In the genomic region with DNA sequence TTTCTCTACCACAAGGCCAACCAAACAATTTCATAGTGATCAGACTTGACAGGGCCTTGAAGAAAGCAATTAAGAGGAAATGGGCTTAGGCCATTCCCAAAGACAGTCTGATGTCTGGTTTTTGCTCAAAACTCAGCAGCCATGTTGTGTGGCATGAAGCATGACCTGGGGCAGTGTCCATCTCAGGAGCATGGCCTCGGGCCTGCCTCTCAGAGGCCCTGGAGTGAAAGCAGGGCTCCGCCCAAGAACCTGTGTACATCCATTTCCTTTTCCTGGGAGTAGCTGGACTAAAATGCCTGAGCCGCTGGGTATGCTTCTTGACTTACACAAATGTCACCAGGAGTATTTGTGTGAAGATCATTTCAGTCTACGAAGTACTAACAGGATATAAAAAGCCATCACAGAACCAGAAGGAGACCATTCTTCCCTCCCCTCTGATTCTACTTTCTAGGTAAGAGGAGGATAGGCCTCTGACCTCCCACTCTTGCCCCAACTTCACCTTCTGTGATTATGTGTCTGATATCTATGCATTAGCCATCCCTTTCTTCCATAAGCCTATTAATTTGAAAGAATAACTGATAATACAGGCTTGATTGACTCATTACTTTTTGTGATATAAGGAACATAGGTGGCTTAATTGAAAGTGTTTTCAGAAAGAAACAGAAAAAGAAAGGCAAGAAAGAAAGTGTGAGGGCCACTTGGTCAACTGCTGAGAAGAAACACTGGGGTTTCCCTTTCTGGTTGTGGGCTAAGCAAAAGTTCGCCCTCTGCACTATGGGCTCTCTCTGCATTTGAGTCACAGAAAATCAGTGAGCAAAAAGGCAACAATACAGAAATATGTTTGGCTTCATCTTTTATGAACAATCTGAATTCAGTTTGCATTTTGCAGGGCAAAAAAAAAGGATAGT, we compare ENCODE assay signal across 1 cellular context.
A peak's percentile ranks its signal among the peaks of the same experiment; 100 is the strongest.
TF ChIP-seq lines count a peak whose summit lies in the region.

No MANE protein-coding gene starts in this region.

TF ChIP-seq in GM12878, 131 proteins besides CTCF, POLR2A, EP300 and RAD21 (continued from another document):
- TF ChIP-seq E2F8 (IDR thresholded peaks at IDR 0.05; ENCODE audit: low read depth, partially characterized antibody) (no peak), ZNF274 (IDR thresholded peaks at IDR 0.05; ENCODE audit: insufficient read depth, insufficient read length) (no peak), ESRRA (IDR thresholded peaks at IDR 0.05; ENCODE audit: low read length) (no peak), CBX5 (IDR thresholded peaks at IDR 0.05; ENCODE audit: low read depth) (no peak), MEF2A (IDR thresholded peaks at IDR 0.05; ENCODE audit: insufficient read depth, low read depth, low read length) (peak; percentile 23; the same call in 1 of the 2 replicates), LARP7 (IDR thresholded peaks at IDR 0.05) (no peak), MEF2B (IDR thresholded peaks at IDR 0.05; ENCODE audit: partially characterized antibody, poor library complexity, severe bottlenecking) (peak; percentile 49), STAT3 (IDR thresholded peaks at IDR 0.05; ENCODE audit: low read depth, low read length) (no peak), RELA (IDR thresholded peaks at IDR 0.05; ENCODE audit: borderline replicate concordance, partially characterized antibody) (no peak), JUND (IDR thresholded peaks at IDR 0.05; ENCODE audit: low read depth, low read length) (peak; percentile 26; the same call in 1 of the 2 replicates), RUNX3 (IDR thresholded peaks at IDR 0.05; ENCODE audit: low read length) (peak; percentile 93), NR2C1 (IDR thresholded peaks at IDR 0.05) (no peak), TCF12 (IDR thresholded peaks at IDR 0.05; ENCODE audit: low read depth, low read length) (no peak), FOXM1 (IDR thresholded peaks at IDR 0.05; ENCODE audit: low read depth, low read length) (0 out of 2 replicates have a peak, but pooled peaks have one; percentile 23), ZNF384 (IDR thresholded peaks at IDR 0.05; ENCODE audit: borderline replicate concordance, low read depth, low read length) (no peak), CUX1 (IDR thresholded peaks at IDR 0.05; ENCODE audit: insufficient replicate concordance, low read depth, low read length) (no peak), IRF4 (IDR thresholded peaks at IDR 0.05; ENCODE audit: low read depth, low read length) (peak; percentile 95), EGR1 (IDR thresholded peaks at IDR 0.05; ENCODE audit: borderline replicate concordance in 1 of 2, low read depth in 2 of 2, low read length in 2 of 2) (no peak), BACH1 (IDR thresholded peaks at IDR 0.05; ENCODE audit: borderline replicate concordance) (peak; percentile 24; the same call in 1 of the 2 replicates), SMC3 (IDR thresholded peaks at IDR 0.05; ENCODE audit: borderline replicate concordance, low read length) (no peak), TARDBP (IDR thresholded peaks at IDR 0.05; ENCODE audit: borderline replicate concordance) (no peak), PML (IDR thresholded peaks at IDR 0.05; ENCODE audit: low read length) (0 out of 2 replicates have a peak, but pooled peaks have one; percentile 53), KDM1A (IDR thresholded peaks at IDR 0.05; ENCODE audit: borderline replicate concordance) (no peak), BHLHE40 (IDR thresholded peaks at IDR 0.05; ENCODE audit: borderline replicate concordance in 1 of 2, low read depth in 2 of 2, low read length in 1 of 2) (peak in 1 of 2 experiments; percentile 23; a peak in 1 of 4 replicates), CHD4 (IDR thresholded peaks at IDR 0.05) (no peak), TBL1XR1 (IDR thresholded peaks at IDR 0.05; ENCODE audit: low read depth, low read length) (peak; percentile 78; the same call in 1 of the 2 replicates), CHD1 (IDR thresholded peaks at IDR 0.05; ENCODE audit: low read depth, low read length) (no peak), YBX1 (IDR thresholded peaks at IDR 0.05) (no peak), RB1 (IDR thresholded peaks at IDR 0.05; ENCODE audit: borderline replicate concordance) (no peak), HDAC2 (IDR thresholded peaks at IDR 0.05) (no peak), RFX5 (IDR thresholded peaks at IDR 0.05; ENCODE audit: low read depth, low read length) (no peak), BRCA1 (IDR thresholded peaks at IDR 0.05; ENCODE audit: low read depth, low read length) (no peak), MXI1 (IDR thresholded peaks at IDR 0.05; ENCODE audit: low read depth, low read length) (0 out of 2 replicates have a peak, but pooled peaks have one; percentile 16), TCF7 (IDR thresholded peaks at IDR 0.05; ENCODE audit: borderline replicate concordance) (no peak), POU2F2 (IDR thresholded peaks at IDR 0.05; ENCODE audit: borderline replicate concordance, low read depth, low read length) (peak; percentile 63; the same call in 1 of the 3 replicates), CEBPB (IDR thresholded peaks at IDR 0.05; ENCODE audit: borderline replicate concordance in 1 of 2, low read depth in 2 of 2, low read length in 2 of 2) (no peak)
- TF ChIP-seq, protein P1, sequence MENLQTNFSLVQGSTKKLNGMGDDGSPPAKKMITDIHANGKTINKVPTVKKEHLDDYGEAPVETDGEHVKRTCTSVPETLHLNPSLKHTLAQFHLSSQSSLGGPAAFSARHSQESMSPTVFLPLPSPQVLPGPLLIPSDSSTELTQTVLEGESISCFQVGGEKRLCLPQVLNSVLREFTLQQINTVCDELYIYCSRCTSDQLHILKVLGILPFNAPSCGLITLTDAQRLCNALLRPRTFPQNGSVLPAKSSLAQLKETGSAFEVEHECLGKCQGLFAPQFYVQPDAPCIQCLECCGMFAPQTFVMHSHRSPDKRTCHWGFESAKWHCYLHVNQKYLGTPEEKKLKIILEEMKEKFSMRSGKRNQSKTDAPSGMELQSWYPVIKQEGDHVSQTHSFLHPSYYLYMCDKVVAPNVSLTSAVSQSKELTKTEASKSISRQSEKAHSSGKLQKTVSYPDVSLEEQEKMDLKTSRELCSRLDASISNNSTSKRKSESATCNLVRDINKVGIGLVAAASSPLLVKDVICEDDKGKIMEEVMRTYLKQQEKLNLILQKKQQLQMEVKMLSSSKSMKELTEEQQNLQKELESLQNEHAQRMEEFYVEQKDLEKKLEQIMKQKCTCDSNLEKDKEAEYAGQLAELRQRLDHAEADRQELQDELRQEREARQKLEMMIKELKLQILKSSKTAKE (IDR thresholded peaks at IDR 0.05; ENCODE audit: low read depth, poor library complexity, severe bottlenecking) = peak; percentile 45
- TF ChIP-seq, protein P2, sequence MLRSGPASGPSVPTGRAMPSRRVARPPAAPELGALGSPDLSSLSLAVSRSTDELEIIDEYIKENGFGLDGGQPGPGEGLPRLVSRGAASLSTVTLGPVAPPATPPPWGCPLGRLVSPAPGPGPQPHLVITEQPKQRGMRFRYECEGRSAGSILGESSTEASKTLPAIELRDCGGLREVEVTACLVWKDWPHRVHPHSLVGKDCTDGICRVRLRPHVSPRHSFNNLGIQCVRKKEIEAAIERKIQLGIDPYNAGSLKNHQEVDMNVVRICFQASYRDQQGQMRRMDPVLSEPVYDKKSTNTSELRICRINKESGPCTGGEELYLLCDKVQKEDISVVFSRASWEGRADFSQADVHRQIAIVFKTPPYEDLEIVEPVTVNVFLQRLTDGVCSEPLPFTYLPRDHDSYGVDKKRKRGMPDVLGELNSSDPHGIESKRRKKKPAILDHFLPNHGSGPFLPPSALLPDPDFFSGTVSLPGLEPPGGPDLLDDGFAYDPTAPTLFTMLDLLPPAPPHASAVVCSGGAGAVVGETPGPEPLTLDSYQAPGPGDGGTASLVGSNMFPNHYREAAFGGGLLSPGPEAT (IDR thresholded peaks at IDR 0.05; ENCODE audit: low read depth) = peak; percentile 40; the same call in 1 of the 2 replicates
- TF ChIP-seq, protein P3, sequence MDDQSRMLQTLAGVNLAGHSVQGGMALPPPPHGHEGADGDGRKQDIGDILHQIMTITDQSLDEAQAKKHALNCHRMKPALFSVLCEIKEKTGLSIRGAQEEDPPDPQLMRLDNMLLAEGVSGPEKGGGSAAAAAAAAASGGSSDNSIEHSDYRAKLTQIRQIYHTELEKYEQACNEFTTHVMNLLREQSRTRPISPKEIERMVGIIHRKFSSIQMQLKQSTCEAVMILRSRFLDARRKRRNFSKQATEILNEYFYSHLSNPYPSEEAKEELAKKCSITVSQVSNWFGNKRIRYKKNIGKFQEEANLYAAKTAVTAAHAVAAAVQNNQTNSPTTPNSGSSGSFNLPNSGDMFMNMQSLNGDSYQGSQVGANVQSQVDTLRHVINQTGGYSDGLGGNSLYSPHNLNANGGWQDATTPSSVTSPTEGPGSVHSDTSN (IDR thresholded peaks at IDR 0.05; ENCODE audit: insufficient replicate concordance, low read depth, low read length) = no peak
- TF ChIP-seq, protein P4, sequence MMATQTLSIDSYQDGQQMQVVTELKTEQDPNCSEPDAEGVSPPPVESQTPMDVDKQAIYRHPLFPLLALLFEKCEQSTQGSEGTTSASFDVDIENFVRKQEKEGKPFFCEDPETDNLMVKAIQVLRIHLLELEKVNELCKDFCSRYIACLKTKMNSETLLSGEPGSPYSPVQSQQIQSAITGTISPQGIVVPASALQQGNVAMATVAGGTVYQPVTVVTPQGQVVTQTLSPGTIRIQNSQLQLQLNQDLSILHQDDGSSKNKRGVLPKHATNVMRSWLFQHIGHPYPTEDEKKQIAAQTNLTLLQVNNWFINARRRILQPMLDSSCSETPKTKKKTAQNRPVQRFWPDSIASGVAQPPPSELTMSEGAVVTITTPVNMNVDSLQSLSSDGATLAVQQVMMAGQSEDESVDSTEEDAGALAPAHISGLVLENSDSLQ (IDR thresholded peaks at IDR 0.05) = peak; percentile 67; the same call in 1 of the 2 replicates
- TF ChIP-seq, protein P5, sequence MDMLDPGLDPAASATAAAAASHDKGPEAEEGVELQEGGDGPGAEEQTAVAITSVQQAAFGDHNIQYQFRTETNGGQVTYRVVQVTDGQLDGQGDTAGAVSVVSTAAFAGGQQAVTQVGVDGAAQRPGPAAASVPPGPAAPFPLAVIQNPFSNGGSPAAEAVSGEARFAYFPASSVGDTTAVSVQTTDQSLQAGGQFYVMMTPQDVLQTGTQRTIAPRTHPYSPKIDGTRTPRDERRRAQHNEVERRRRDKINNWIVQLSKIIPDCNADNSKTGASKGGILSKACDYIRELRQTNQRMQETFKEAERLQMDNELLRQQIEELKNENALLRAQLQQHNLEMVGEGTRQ (IDR thresholded peaks at IDR 0.05; ENCODE audit: borderline replicate concordance, low read depth, low read length) = no peak
